In genomic region chr6:119856136-119856535, GRCh38 we compare ENCODE assay signal across 9 cellular contexts.
DNase-seq lines count a peak whose midpoint lies in the region; ATAC-seq, FAIRE-seq and TF ChIP-seq lines count a peak whose summit lies in the region.
"Had no signal": no experiment of that assay in that cellular context is flagged by ENCODE, and none has a peak within 500 bp of the region (broad histone marks: within the 10 kb centered on the region; RNA-seq: fewer than 3 reads in every experiment).

No MANE protein-coding gene starts in this region.

- POLR2A ChIA-PET in HepG2 (lab: Yijun Ruan, JAX), result no interaction called here

- CTCF ChIA-PET in HepG2 (lab: Yijun Ruan, JAX; ENCODE audit: low intra/inter-chr PET ratio, low total read pairs), result no interaction called here

- H3K79me2 ChIP-seq in HepG2 (ENCODE audit: insufficient read depth, low read length), result no peaks in the 10 kb centered on the region

- H3K9me3 Mint-ChIP-seq in activated naive CD8-positive, alpha-beta T cell treated with anti-CD3 and anti-CD28 coated beads for 36 hours, result no peaks in the 10 kb centered on the region

- H3K4me1 ChIP-seq in HepG2 (ENCODE audit: insufficient read depth, low read length), result no peaks in the 10 kb centered on the region
- no peaks in the 10 kb centered on the region for H3K4me1 ChIP-seq in right lobe of liver

- peaks cover 13% of the 10 kb centered on the region for H3K4me1 Mint-ChIP-seq in activated naive CD8-positive, alpha-beta T cell treated with anti-CD3 and anti-CD28 coated beads for 36 hours

- BruUV-seq in HepG2 (replicated peaks; lab: Mats Ljungman, UMichigan), result no TSS peak

- H4K20me1 ChIP-seq in HepG2 (ENCODE audit: insufficient read depth, low read length), result no peaks in the 10 kb centered on the region

- ATAC-seq in HepG2 (peak; percentile 45; the same call in 1 of the 3 replicates), right lobe of liver (no peak), HG03565 (IDR thresholded peaks at IDR 0.05; ENCODE audit: unreplicated experiment) (peak; percentile 73), left ventricle myocardium superior (no peak)

- DNase-seq in HepG2 (ENCODE audit: low spot score) (no peak), right lobe of liver (no peak), left ventricle myocardium superior (no peak), NK-92 (lab: John Stamatoyannopoulos, UW; ENCODE audit: unreplicated experiment) (no peak), inferior parietal cortex (ENCODE audit: extremely low spot score) (no peak), ecto neural progenitor cell (ENCODE audit: low spot score) (no peak)
- DNase-seq in activated naive CD8-positive, alpha-beta T cell treated with anti-CD3 and anti-CD28 coated beads for 36 hours, result peak; percentile 46

- H3K4me3 ChIP-seq in HepG2 (replicated peaks in 1 of 3; ENCODE audit: insufficient read depth in 1 of 3, low read depth in 2 of 3, low read length in 3 of 3), result no peak overlapping the region; a peak in 1 of 6 replicates
- no peak overlapping the region for H3K4me3 ChIP-seq in right lobe of liver

- H3K9me3 ChIP-seq in HepG2 (ENCODE audit: low read length), result no peaks in the 10 kb centered on the region
- H3K9me3 ChIP-seq in right lobe of liver, result no peaks in the 10 kb centered on the region

- TF ChIP-seq POLR2A in HepG2 (IDR thresholded peaks at IDR 0.05; ENCODE audit: insufficient read depth in 1 of 2, low read depth in 2 of 2, low read length in 2 of 2) (no peak), right lobe of liver (IDR thresholded peaks at IDR 0.05) (no peak)

- TF ChIP-seq CTCF in HepG2 (CRISPR knock-in tag; IDR thresholded peaks at IDR 0.05) (no peak), right lobe of liver (IDR thresholded peaks at IDR 0.05) (no peak)

- in situ Hi-C loops in HepG2 (cut with HindIII; ENCODE audit: extremely low pct_ligation_motif_present, low pct_unique_long_range_greater_than_20kb), result no loop called here

- TF ChIP-seq RAD21 in HepG2 (CRISPR knock-in tag; IDR thresholded peaks at IDR 0.05), result no peak

- H3K27me3 Mint-ChIP-seq in activated naive CD8-positive, alpha-beta T cell treated with anti-CD3 and anti-CD28 coated beads for 36 hours, result no peaks in the 10 kb centered on the region

- H3K36me3 Mint-ChIP-seq in activated naive CD8-positive, alpha-beta T cell treated with anti-CD3 and anti-CD28 coated beads for 36 hours, result no peaks in the 10 kb centered on the region

- intact Hi-C loops in HepG2 (cut with micrococcal nuclease; ENCODE audit: unreplicated experiment) (no loop called here), right lobe of liver (cut with DNase I) (no loop called here), left ventricle myocardium superior (cut with micrococcal nuclease) (no loop called here)

- no peak for FAIRE-seq in HepG2 (lab: Jason Lieb, UNC)
- FAIRE-seq: TTC549 had no signal

- H3K4me2 ChIP-seq in HepG2 (ENCODE audit: low read depth, low read length), result peak overlapping the region; percentile 18; the same call in 1 of the 2 replicates

- H3K27ac ChIP-seq in HepG2 (ENCODE audit: extremely low read length, insufficient read depth, low read length) (no peak overlapping the region), right lobe of liver (no peak overlapping the region)

- H3K27me3 ChIP-seq in HepG2 (ENCODE audit: control insufficient read depth in 1 of 2, insufficient read depth in 2 of 2, low read length in 2 of 2) (no peaks in the 10 kb centered on the region), right lobe of liver (no peaks in the 10 kb centered on the region)

- whole genome bisulfite sequencing in HepG2 (ENCODE audit: low lambda C conversion rate), result 4% methylated on average over 3 of the region's 3 CpGs
- 67% methylated on average over 3 of the region's 3 CpGs for WGBS in right lobe of liver (ENCODE audit: insufficient coverage, low coverage, low lambda C conversion rate, missing lambda C conversion rate)

- H3K36me3 ChIP-seq in HepG2 (replicated peaks in 1 of 2; ENCODE audit: control insufficient read depth in 1 of 2, insufficient read depth in 2 of 2, low read length in 2 of 2), result no peaks in the 10 kb centered on the region
- no peaks in the 10 kb centered on the region for H3K36me3 ChIP-seq in right lobe of liver

- peak overlapping the region; percentile 62 for H2AFZ ChIP-seq in HepG2 (ENCODE audit: low read length)

- H3K27ac Mint-ChIP-seq in activated naive CD8-positive, alpha-beta T cell treated with anti-CD3 and anti-CD28 coated beads for 36 hours, result peak overlapping the region; percentile 59

- H3K9ac ChIP-seq in HepG2 (ENCODE audit: insufficient read depth, low read depth, low read length), result no peak overlapping the region

- H3K4me3 Mint-ChIP-seq in activated naive CD8-positive, alpha-beta T cell treated with anti-CD3 and anti-CD28 coated beads for 36 hours, result peak overlapping the region; percentile 57

- TF ChIP-seq EP300 in HepG2 (IDR thresholded peaks at IDR 0.05; ENCODE audit: low read depth in 2 of 2, low read length in 2 of 2) (no peak), HepG2 (CRISPR knock-in tag; IDR thresholded peaks at IDR 0.05; ENCODE audit: borderline replicate concordance) (no peak)

TF ChIP-seq in HepG2, 621 proteins besides CTCF, POLR2A, EP300 and RAD21:
- no peak for TF ChIP-seq ZNF230 (CRISPR knock-in tag; IDR thresholded peaks at IDR 0.05)
- TF ChIP-seq ZNF569 (CRISPR knock-in tag; IDR thresholded peaks at IDR 0.05; ENCODE audit: borderline replicate concordance), result no peak
TF ChIP-seq in HepG2: peak in this region for 0.

Comparison
In these comparisons a context has a peak if more than half of its experiments do, and no peak if none do; other contexts are left out.
1. ATAC-seq: peak in HepG2 (single experiment) and HG03565 (single experiment); none in right lobe of liver (0 of 4) and left ventricle myocardium superior (single experiment).